10 cellular contexts compared by ENCODE assay signal in the genomic region with DNA sequence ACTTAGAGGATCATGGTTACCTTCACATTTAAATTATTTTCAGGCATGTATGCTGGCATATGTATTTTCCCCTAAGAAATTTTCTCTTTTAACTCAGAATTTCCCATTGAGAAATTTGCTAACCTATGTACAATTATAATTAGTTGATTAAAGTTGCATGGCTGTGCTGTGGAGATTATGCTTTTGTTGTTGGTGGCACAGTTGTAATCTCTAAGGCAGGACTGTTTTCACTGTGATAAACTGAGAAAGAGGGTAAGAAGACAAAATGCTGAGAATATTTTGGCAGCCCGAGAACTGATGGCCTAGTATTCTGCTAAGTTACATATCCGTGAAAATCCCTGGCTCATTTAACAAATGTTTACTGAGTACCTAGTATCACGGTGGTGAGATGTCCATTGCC. TPM values are rescaled to one million over a fixed set of nuclear protein-coding genes. Genes with fewer than 3 reads are reported as not detected.
A peak's percentile ranks its signal among the peaks of the same experiment; 100 is the strongest.
DNase-seq lines count a peak whose midpoint lies in the region; ATAC-seq and TF ChIP-seq lines count a peak whose summit lies in the region.
"Had no signal": no experiment of that assay in that cellular context is flagged by ENCODE, and none has a peak within 500 bp of the region (broad histone marks: within the 10 kb centered on the region; RNA-seq: fewer than 3 reads in every experiment).

No MANE protein-coding gene starts in this region.

- H3K9me3 ChIP-seq in left ventricle myocardium inferior (replicated peaks) (no peaks in the 10 kb centered on the region), heart right ventricle (no peaks in the 10 kb centered on the region), T-helper 17 cell (ENCODE audit: control insufficient read depth, low read length, poor library complexity, severe bottlenecking) (no peaks in the 10 kb centered on the region), tibial artery (no peaks in the 10 kb centered on the region)

- ATAC-seq in heart right ventricle (no peak), T-helper 17 cell (no peak)
- ATAC-seq: SK-N-SH treated with all-trans-retinoic acid at 6 μM for 48 hours had no signal

- H3K4me3 ChIP-seq in left ventricle myocardium inferior (peak overlapping the region; percentile 84), heart right ventricle (peak overlapping the region in 4 of 10 donors; percentile 67 to 84 (median 76)), foreskin fibroblast (ENCODE audit: low read depth in 1 of 2, low read length in 2 of 2) (peak overlapping the region; percentile 74 to 81), tibial artery (no peak overlapping the region)

- DNase-seq in left ventricle myocardium inferior (no peak), heart right ventricle (no peak), T-helper 17 cell (no peak), foreskin fibroblast (no peak), tibial artery (no peak), GM13976 (ENCODE audit: low spot score) (no peak), mesenteric fat pad (ENCODE audit: low spot score) (no peak), GDM1 (lab: John Stamatoyannopoulos, UW) (no peak)
- DNase-seq: DMS 273 treated with DMSO at 0.1 percent for 48 hours had no signal

- TF ChIP-seq CTCF in left ventricle myocardium inferior (IDR thresholded peaks at IDR 0.05; ENCODE audit: borderline replicate concordance) (no peak), heart right ventricle (IDR thresholded peaks at IDR 0.05) (no peak), foreskin fibroblast (IDR thresholded peaks at IDR 0.05; ENCODE audit: low read depth, low read length) (no peak), tibial artery (IDR thresholded peaks at IDR 0.05) (no peak), GM13976 (IDR thresholded peaks at IDR 0.05; ENCODE audit: borderline replicate concordance, control extremely low read depth, extremely low read depth, insufficient read depth, missing control alignments) (no peak)

- 73 to 86% methylated on average over 3 of the region's 3 CpGs for WGBS in heart right ventricle, 2 donors

- no peaks in the 10 kb centered on the region for H3K27me3 ChIP-seq in left ventricle myocardium inferior (ENCODE audit: low read depth)
- H3K27me3 ChIP-seq in heart right ventricle: no peaks in the 10 kb centered on the region
- no peaks in the 10 kb centered on the region for H3K27me3 ChIP-seq in tibial artery

- H3K27ac ChIP-seq in left ventricle myocardium inferior (replicated peaks): peak overlapping the region; percentile 98
- H3K27ac ChIP-seq in heart right ventricle: peak overlapping the region in 4 of 10 donors; percentile 93 to 97 (median 96)
- H3K27ac ChIP-seq in tibial artery: peak overlapping the region; percentile 96 to 99

- peaks cover 2% of the 10 kb centered on the region for H3K36me3 Mint-ChIP-seq in T-helper 17 cell (ENCODE audit: low read depth)

- H3K36me3 ChIP-seq in left ventricle myocardium inferior (peaks cover 11% of the 10 kb centered on the region), heart right ventricle (peaks cover 0 to 38% (median 4%) of the 10 kb centered on the region in 9 donors), tibial artery (no peaks in the 10 kb centered on the region)

- H3K27ac Mint-ChIP-seq in T-helper 17 cell: peak overlapping the region; percentile 90

- H3K4me3 Mint-ChIP-seq in T-helper 17 cell: peak overlapping the region; percentile 91

- peaks cover 27% of the 10 kb centered on the region for H3K4me1 Mint-ChIP-seq in T-helper 17 cell

- H3K4me1 ChIP-seq in left ventricle myocardium inferior: peaks cover 41% of the 10 kb centered on the region
- H3K4me1 ChIP-seq in heart right ventricle: peaks cover 3 to 36% (median 22%) of the 10 kb centered on the region in 9 donors
- peaks cover 0 to 25% (median 10%) of the 10 kb centered on the region in 4 donors for H3K4me1 ChIP-seq in tibial artery

- intact Hi-C loops in left ventricle myocardium inferior (cut with micrococcal nuclease) (no loop called here), heart right ventricle (cut with DNase I) (loop anchor here in 2 of 10 donors (2.0 to 10.0 kb wide), 3 partner anchors 89 to 197 kb away; partner anchors contain the start of gene FANCL (in 2 of the 2)), tibial artery (cut with DNase I; ENCODE audit: low total_unique reads) (loop anchor here (10.0 kb wide), 1 partner anchor 197 kb away; the partner anchor contains the start of gene FANCL)

- H3K27me3 Mint-ChIP-seq in T-helper 17 cell: no peaks in the 10 kb centered on the region

- in situ Hi-C loops in GM13976 (cut with MboI; ENCODE audit: low sequenced_read_pairs, unreplicated experiment): no loop called here

RNA-seq across cellular contexts. Expression of gene VRK2, which starts 1.4 kb away (rescaled TPM):
- total RNA-seq in left ventricle myocardium inferior (20.7 TPM), heart right ventricle (10 to 100 TPM; 22.8 to 31.0 (median 26.6) TPM), T-helper 17 cell (10 to 100 TPM; 15.3 to 19.8 TPM), mesenteric fat pad (26.3 TPM)
- 1 to 10 TPM; 8.4 to 8.6 TPM for polyA plus RNA-seq in heart right ventricle

Comparison
In these comparisons a context has a peak if more than half of its experiments do, and no peak if none do; other contexts are left out.
1. H3K4me3 ChIP-seq: peak in left ventricle myocardium inferior (single experiment) and foreskin fibroblast (2 of 2); none in tibial artery (0 of 2).